ENCODE assay signal across 2 cellular contexts in genomic region chr16:15972046-15972868, GRCh38.
TF ChIP-seq lines count a peak whose summit lies in the region.

No MANE protein-coding gene starts in this region.

TF ChIP-seq in A549, 52 proteins besides CTCF, POLR2A, EP300 and RAD21:
- TF ChIP-seq MAX (IDR thresholded peaks at IDR 0.05) (peak; percentile 15; the same call in 1 of the 2 replicates), CEBPB (IDR thresholded peaks at IDR 0.05) (no peak)

TF ChIP-seq in K562, 482 proteins besides CTCF, POLR2A, EP300 and RAD21:
- TF ChIP-seq ETV6 (IDR thresholded peaks at IDR 0.05; ENCODE audit: borderline replicate concordance in 1 of 2, low read depth in 2 of 2, low read length in 1 of 2) (no peak), ETV6 (CRISPR knock-in tag; IDR thresholded peaks at IDR 0.05; ENCODE audit: borderline replicate concordance) (no peak), TCF15 (CRISPR knock-in tag; IDR thresholded peaks at IDR 0.05) (no peak), NUFIP1 (IDR thresholded peaks at IDR 0.05; ENCODE audit: partially characterized antibody) (no peak), YY1 (IDR thresholded peaks at IDR 0.05; ENCODE audit: borderline replicate concordance in 1 of 3, control insufficient read depth in 1 of 3, extremely low read depth in 1 of 3, insufficient read depth in 3 of 3, insufficient read length in 1 of 3, insufficient replicate concordance in 2 of 3, low read depth in 1 of 3, low read length in 2 of 3) (no peak), MYBL2 (IDR thresholded peaks at IDR 0.05; ENCODE audit: low read depth) (no peak), MYBL2 (CRISPR knock-in tag; IDR thresholded peaks at IDR 0.05; ENCODE audit: borderline replicate concordance) (no peak), POLR2G (IDR thresholded peaks at IDR 0.05; ENCODE audit: low read depth, low read length) (no peak), HMGXB4 (CRISPR knock-in tag; IDR thresholded peaks at IDR 0.05) (no peak), FOXK1 (CRISPR knock-in tag; IDR thresholded peaks at IDR 0.05; ENCODE audit: borderline replicate concordance) (no peak), RBM39 (optimal IDR thresholded peaks at IDR 0.05; ENCODE audit: low read depth, low read length) (no peak), CBX3 (IDR thresholded peaks at IDR 0.05; ENCODE audit: borderline replicate concordance in 1 of 2, low read length in 2 of 2) (peak in 1 of 2 experiments; percentile 92; a peak in 2 of 3 replicates), THRB (CRISPR knock-in tag; conservative IDR thresholded peaks at IDR 0.05) (no peak), PYGO2 (tag; IDR thresholded peaks at IDR 0.05) (no peak), DDX20 (tag; IDR thresholded peaks at IDR 0.05; ENCODE audit: low read depth) (no peak), ETS1 (conservative IDR thresholded peaks at IDR 0.05; ENCODE audit: control insufficient read depth, low read depth, low read length) (no peak), ZNF583 (CRISPR knock-in tag; IDR thresholded peaks at IDR 0.05) (no peak), PHTF2 (CRISPR knock-in tag; IDR thresholded peaks at IDR 0.05) (no peak), C11orf30 (IDR thresholded peaks at IDR 0.05; ENCODE audit: low read depth) (no peak), RBM25 (IDR thresholded peaks at IDR 0.05; ENCODE audit: low read depth, low read length, severe bottlenecking) (no peak), TRIM24 (IDR thresholded peaks at IDR 0.05) (peak in 1 of 2 experiments; percentile 70; a peak in 2 of 4 replicates), TRIM28 (IDR thresholded peaks at IDR 0.05) (peak; percentile 93), BCL6 (CRISPR knock-in tag; IDR thresholded peaks at IDR 0.05) (no peak), ZNF431 (CRISPR knock-in tag; IDR thresholded peaks at IDR 0.05) (no peak), SRSF3 (IDR thresholded peaks at IDR 0.05; ENCODE audit: insufficient read depth, low read length) (no peak), BACH1 (tag; IDR thresholded peaks at IDR 0.05) (no peak), SMARCB1 (IDR thresholded peaks at IDR 0.05; ENCODE audit: insufficient read length, low read depth) (no peak), HLTF (IDR thresholded peaks at IDR 0.05) (0 out of 2 replicates have a peak, but pooled peaks have one; percentile 45), CBX5 (IDR thresholded peaks at IDR 0.05; ENCODE audit: borderline replicate concordance, low read depth) (0 out of 2 replicates have a peak, but pooled peaks have one; percentile 62), GABPB2 (CRISPR knock-in tag; conservative IDR thresholded peaks at IDR 0.05) (no peak), ZNF561 (CRISPR knock-in tag; conservative IDR thresholded peaks at IDR 0.05) (no peak), HDAC1 (IDR thresholded peaks at IDR 0.05) (no peak), GABPB1 (CRISPR knock-in tag; IDR thresholded peaks at IDR 0.05) (no peak), ZNF609 (CRISPR knock-in tag; IDR thresholded peaks at IDR 0.05; ENCODE audit: borderline replicate concordance) (no peak)
